ENCODE assay signal across 31 cellular contexts in genomic region chr4:165721815-165722214, GRCh38.
"Had no signal": no experiment of that assay in that cellular context is flagged by ENCODE, and none has a peak within 500 bp of the region (broad histone marks: within the 10 kb centered on the region; RNA-seq: fewer than 3 reads in every experiment).

No MANE protein-coding gene starts in this region.

- H3K27ac ChIP-seq: coronary artery, esophagus squamous epithelium, heart right ventricle, parathyroid adenoma, stomach, thyroid gland had no signal

- H3K4me3 ChIP-seq: coronary artery, esophagus squamous epithelium, heart right ventricle, smooth muscle cell, stomach, thyroid gland had no signal

- H3K9ac ChIP-seq: parathyroid adenoma had no signal

- H3K27me3 ChIP-seq: esophagus squamous epithelium, heart right ventricle, stomach, thyroid gland had no signal

- H3K4me1 ChIP-seq: esophagus squamous epithelium, parathyroid adenoma, stomach, thyroid gland had no signal

- ATAC-seq: effector memory CD8-positive, alpha-beta T cell; heart right ventricle; left colon; naive thymus-derived CD4-positive, alpha-beta T cell; sciatic nerve; stimulated activated effector memory CD8-positive, alpha-beta T cell treated with anti-CD3 and anti-CD28 coated beads, Interleukin-12 subunit alpha, Interleukin-12 subunit beta, amount 100 ng/mL, for 72 hours had no signal

- H3K79me2 ChIP-seq: parathyroid adenoma had no signal

- H2AFZ ChIP-seq: parathyroid adenoma had no signal

- H3K36me3 ChIP-seq: esophagus squamous epithelium, heart right ventricle, stomach, thyroid gland had no signal

- DNase-seq: effector memory CD8-positive, alpha-beta T cell; erythroblast; esophagus squamous epithelium; foreskin melanocyte; glutamatergic neuron; heart right ventricle; hippocampal formation; immature natural killer cell; islet precursor cell; kidney glomerular epithelial cell; left colon; mammary epithelial cell; mesendoderm; midbrain; naive thymus-derived CD4-positive, alpha-beta T cell; nephron progenitor cell; occipital lobe; stimulated activated CD4-positive, alpha-beta T cell treated with anti-CD3 and anti-CD28 coated beads, Interleukin-12 subunit alpha, Interleukin-12 subunit beta, amount 100 ng/mL, for 4 hours; stimulated activated CD4-positive, alpha-beta T cell treated with anti-CD3 and anti-CD28 coated beads, Interleukin-2, amount 100 ng/mL, for 24 hours; stimulated activated CD4-positive, alpha-beta T cell treated with anti-CD3 and anti-CD28 coated beads, Interleukin-4, amount 100 ng/mL, for 24 hours; stimulated activated naive CD4-positive, alpha-beta T cell treated with Interleukin-2 at 50 U/mL for 16 hours; stomach; thyroid gland; trophoblast cell had no signal

- H3K4me2 ChIP-seq: smooth muscle cell had no signal

- FAIRE-seq: endometrium, urothelium cell line had no signal

- H3K9me3 ChIP-seq: esophagus squamous epithelium, heart right ventricle, stomach, thyroid gland had no signal
